8 cellular contexts compared by ENCODE assay signal in the genomic region with DNA sequence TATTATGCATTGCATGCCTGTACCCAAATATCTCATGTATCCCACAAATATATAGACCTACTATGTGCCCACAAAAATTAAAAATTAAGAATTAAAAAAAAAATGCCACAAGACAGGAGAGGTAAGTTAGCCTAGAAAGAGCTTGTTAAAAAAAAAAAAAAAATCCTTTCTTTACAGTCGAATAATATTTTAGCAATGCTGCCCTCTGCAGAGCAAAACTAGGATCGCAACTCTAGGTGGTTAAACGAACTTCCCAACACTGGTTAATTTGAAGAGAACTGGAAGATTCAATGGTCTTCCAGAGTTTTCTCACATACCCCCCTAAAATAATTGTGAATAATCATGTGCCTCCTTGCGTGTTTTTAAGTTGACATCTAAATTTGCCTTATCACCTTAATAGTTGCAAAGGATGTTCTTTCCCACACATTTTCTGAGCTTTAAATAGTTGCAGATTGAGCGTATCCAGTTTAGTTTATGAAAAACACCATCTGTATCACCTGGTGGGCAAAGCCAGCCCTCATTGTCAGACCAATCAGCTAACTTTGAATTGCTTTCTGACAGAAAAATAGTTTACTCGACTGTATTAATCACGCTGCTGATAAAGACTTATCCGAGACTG. TPM values are rescaled to one million over a fixed set of nuclear protein-coding genes. Genes with fewer than 3 reads are reported as not detected.
DNase-seq lines count a peak whose midpoint lies in the region; ATAC-seq, FAIRE-seq and TF ChIP-seq lines count a peak whose summit lies in the region.

No MANE protein-coding gene starts in this region.

- no peak overlapping the region for H3K4me3 Mint-ChIP-seq in CD4-positive, CD25-positive, alpha-beta regulatory T cell
- no peak overlapping the region for H3K4me3 Mint-ChIP-seq in activated T-helper 17 cell treated with anti-CD3 and anti-CD28 coated beads, Interleukin-2, amount 50 U/mL, for 72 hours

- peak; percentile 56 to 60 for ATAC-seq in CD4-positive, CD25-positive, alpha-beta regulatory T cell (ENCODE audit: low read depth in 2 of 2)
- peak; percentile 35 for ATAC-seq in activated T-helper 17 cell treated with anti-CD3 and anti-CD28 coated beads, Interleukin-2, amount 50 U/mL, for 72 hours (replicated peaks)
- peak; percentile 56 to 87 (median 84) for ATAC-seq in pancreas

- WGBS in pancreas, 2 donors = 21 to 24% methylated on average over 8 of the region's 8 CpGs

- no peak overlapping the region for H3K27ac ChIP-seq in CD4-positive, CD25-positive, alpha-beta regulatory T cell (ENCODE audit: insufficient read depth, low read length, poor library complexity, severe bottlenecking)
- H3K27ac ChIP-seq in pancreas (no peak overlapping the region), uterus (no peak overlapping the region)

- no peaks in the 10 kb centered on the region for H3K36me3 Mint-ChIP-seq in CD4-positive, CD25-positive, alpha-beta regulatory T cell
- no peaks in the 10 kb centered on the region for H3K36me3 Mint-ChIP-seq in activated T-helper 17 cell treated with anti-CD3 and anti-CD28 coated beads, Interleukin-2, amount 50 U/mL, for 72 hours (ENCODE audit: low read depth)

- H3K4me1 ChIP-seq in CD4-positive, CD25-positive, alpha-beta regulatory T cell (ENCODE audit: control insufficient read depth, insufficient read depth, low read length, poor library complexity, severe bottlenecking) = no peaks in the 10 kb centered on the region
- H3K4me1 ChIP-seq in pancreas = peaks cover 0 to 17% (median 10%) of the 10 kb centered on the region in 3 donors
- H3K4me1 ChIP-seq in uterus = no peaks in the 10 kb centered on the region

- FAIRE-seq in HTR-8/SVneo (lab: Jason Lieb, UNC) (no peak), RCC 7860 (lab: Jason Lieb, UNC) (peak; percentile 79), frontal cortex (lab: Jason Lieb, UNC) (peak; percentile 88), pancreas (lab: Jason Lieb, UNC) (peak; percentile 83)

- H3K36me3 ChIP-seq in CD4-positive, CD25-positive, alpha-beta regulatory T cell (ENCODE audit: control insufficient read depth, insufficient read depth, low read length) = no peaks in the 10 kb centered on the region
- no peaks in the 10 kb centered on the region for H3K36me3 ChIP-seq in pancreas
- H3K36me3 ChIP-seq in uterus = no peaks in the 10 kb centered on the region

- H3K9me3 Mint-ChIP-seq in CD4-positive, CD25-positive, alpha-beta regulatory T cell = no peaks in the 10 kb centered on the region
- H3K9me3 Mint-ChIP-seq in activated T-helper 17 cell treated with anti-CD3 and anti-CD28 coated beads, Interleukin-2, amount 50 U/mL, for 72 hours = no peaks in the 10 kb centered on the region

- TF ChIP-seq POLR2A in uterus (IDR thresholded peaks at IDR 0.05) = no peak

- peaks cover 6% of the 10 kb centered on the region for H3K27me3 ChIP-seq in CD4-positive, CD25-positive, alpha-beta regulatory T cell (ENCODE audit: control insufficient read depth, insufficient read depth, low read length)
- no peaks in the 10 kb centered on the region for H3K27me3 ChIP-seq in pancreas
- no peaks in the 10 kb centered on the region for H3K27me3 ChIP-seq in uterus

- H3K4me1 Mint-ChIP-seq in CD4-positive, CD25-positive, alpha-beta regulatory T cell = peaks cover 8 to 12% (median 9%) of the 10 kb centered on the region in 4 donors
- peaks cover 5% of the 10 kb centered on the region for H3K4me1 Mint-ChIP-seq in activated T-helper 17 cell treated with anti-CD3 and anti-CD28 coated beads, Interleukin-2, amount 50 U/mL, for 72 hours

- H3K27me3 Mint-ChIP-seq in CD4-positive, CD25-positive, alpha-beta regulatory T cell = peaks cover 18% of the 10 kb centered on the region
- H3K27me3 Mint-ChIP-seq in activated T-helper 17 cell treated with anti-CD3 and anti-CD28 coated beads, Interleukin-2, amount 50 U/mL, for 72 hours = no peaks in the 10 kb centered on the region

- DNase-seq in CD4-positive, CD25-positive, alpha-beta regulatory T cell = peak; percentile 63 to 74 (median 71)
- DNase-seq in HTR-8/SVneo (ENCODE audit: insufficient read length, low spot score) (peak; percentile 23), RCC 7860 (ENCODE audit: low spot score) (peak; percentile 42), frontal cortex (ENCODE audit: low spot score in 2 of 2) (peak; percentile 24 to 39), pancreas (peak in 5 of 6 donors; percentile 52 to 76 (median 62)), uterus (peak; percentile 69 to 84), foreskin melanocyte (no peak)

- intact Hi-C loops in pancreas (cut with DNase I) = loop anchor here in 2 of 3 donors (10.0 kb wide), 2 partner anchors 245 to 465 kb away; no protein-coding TSS in a partner anchor
- intact Hi-C loops in uterus (cut with DNase I; ENCODE audit: low total_unique reads) = no loop called here

- H3K27ac Mint-ChIP-seq in CD4-positive, CD25-positive, alpha-beta regulatory T cell = no peak overlapping the region
- H3K27ac Mint-ChIP-seq in activated T-helper 17 cell treated with anti-CD3 and anti-CD28 coated beads, Interleukin-2, amount 50 U/mL, for 72 hours = no peak overlapping the region

- TF ChIP-seq CTCF in pancreas (IDR thresholded peaks at IDR 0.05) (peak; percentile 41 to 63 (median 54)), uterus (IDR thresholded peaks at IDR 0.05) (peak; percentile 68 to 78 (median 78))

- no peaks in the 10 kb centered on the region for H3K9me3 ChIP-seq in CD4-positive, CD25-positive, alpha-beta regulatory T cell (ENCODE audit: control insufficient read depth in 2 of 2, low read length in 2 of 2)
- H3K9me3 ChIP-seq in pancreas (no peaks in the 10 kb centered on the region), uterus (no peaks in the 10 kb centered on the region)

- no peak overlapping the region for H3K4me3 ChIP-seq in CD4-positive, CD25-positive, alpha-beta regulatory T cell (ENCODE audit: low read depth, low read length)
- H3K4me3 ChIP-seq in pancreas = no peak overlapping the region
- no peak overlapping the region for H3K4me3 ChIP-seq in uterus

RNA-seq across cellular contexts. Expression of a gene that starts 47.4 kb away (rescaled TPM):
- 21.8 TPM for total RNA-seq in CD4-positive, CD25-positive, alpha-beta regulatory T cell
- polyA plus RNA-seq in CD4-positive, CD25-positive, alpha-beta regulatory T cell = 10 to 100 TPM; 24.3 to 32.5 (median 27.3) TPM
- total RNA-seq in activated T-helper 17 cell treated with anti-CD3 and anti-CD28 coated beads, Interleukin-2, amount 50 U/mL, for 72 hours = 1 to 10 TPM; 6.1 to 7.7 TPM
- 33.0 TPM for total RNA-seq in frontal cortex
- total RNA-seq in pancreas = 1 to 10 TPM; 2.7 to 8.8 (median 4.1) TPM
- polyA plus RNA-seq in pancreas = 1 to 10 TPM; 7.1 to 9.7 TPM
- total RNA-seq in uterus = 10 to 100 TPM in 2 of 4 donors, 1 to 10 TPM in 2; 2.6 to 72.0 (median 9.5) TPM
